25 cellular contexts compared by ENCODE assay signal in the genomic region with DNA sequence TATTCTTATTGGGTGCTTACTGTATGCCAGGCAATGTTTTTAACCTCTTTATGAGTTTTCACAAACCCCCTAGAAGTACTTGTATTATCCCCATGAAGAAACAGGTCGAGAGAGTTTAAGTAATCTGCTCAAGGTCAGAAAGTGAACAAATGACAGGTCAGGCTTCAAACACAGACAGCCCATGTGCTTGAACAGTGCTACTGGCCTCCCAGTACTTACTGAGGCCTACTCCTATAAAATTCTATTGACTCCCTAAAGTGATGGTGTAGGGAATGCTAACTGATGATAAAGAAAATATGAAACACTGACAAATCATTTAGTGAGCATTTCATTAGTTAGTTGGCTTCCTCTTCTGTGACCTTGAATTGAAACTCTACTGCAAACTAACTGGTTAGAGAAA. TPM values are rescaled to one million over a fixed set of nuclear protein-coding genes. Genes with fewer than 3 reads are reported as not detected.
A peak's percentile ranks its signal among the peaks of the same experiment; 100 is the strongest.
DNase-seq lines count a peak whose midpoint lies in the region; ATAC-seq and TF ChIP-seq lines count a peak whose summit lies in the region.
"Had no signal": no experiment of that assay in that cellular context is flagged by ENCODE, and none has a peak within 500 bp of the region (broad histone marks: within the 10 kb centered on the region; RNA-seq: fewer than 3 reads in every experiment).

No MANE protein-coding gene starts in this region.

- peaks cover 31% of the 10 kb centered on the region for H3K79me2 ChIP-seq in MM.1S (ENCODE audit: low read length)

- H3K27me3 ChIP-seq in left ventricle myocardium inferior (ENCODE audit: low read depth): no peaks in the 10 kb centered on the region
- H3K27me3 ChIP-seq in MM.1S (replicated peaks; ENCODE audit: insufficient read depth, low read length): no peaks in the 10 kb centered on the region
- H3K27me3 ChIP-seq in adrenal gland: no peaks in the 10 kb centered on the region
- H3K27me3 ChIP-seq in gastrocnemius medialis: no peaks in the 10 kb centered on the region
- no peaks in the 10 kb centered on the region for H3K27me3 ChIP-seq in testis
- H3K27me3 ChIP-seq: hepatocyte, left lung, thyroid gland had no signal

- no peaks in the 10 kb centered on the region for H4K20me1 ChIP-seq in MM.1S (ENCODE audit: insufficient read depth, low read length)

- CTCF ChIA-PET in T-cell (lab: Charles Lee): no interaction called here

- no peaks in the 10 kb centered on the region for H3K9me3 ChIP-seq in left ventricle myocardium inferior (replicated peaks)
- H3K9me3 ChIP-seq in MM.1S (replicated peaks; ENCODE audit: insufficient read depth, low read length): no peaks in the 10 kb centered on the region
- H3K9me3 ChIP-seq in adrenal gland (replicated peaks in 1 of 3): no peaks in the 10 kb centered on the region
- no peaks in the 10 kb centered on the region for H3K9me3 ChIP-seq in gastrocnemius medialis
- H3K9me3 ChIP-seq in testis: no peaks in the 10 kb centered on the region
- H3K9me3 ChIP-seq: left lung, thyroid gland had no signal

- in situ Hi-C loops in gastrocnemius medialis (cut with MboI; ENCODE audit: low sequenced_read_pairs in 4 of 4): no loop called here

- H3K27ac Mint-ChIP-seq in T-cell: no peak overlapping the region
- H3K27ac Mint-ChIP-seq: immature natural killer cell; natural killer cell; stimulated activated naive B cell treated with anti-CD40 and anti-IgM and Interleukin-4, amounts not matched to agents 10 μg/mL and 1 μg/mL and 100 μg/mL, for 72 hours had no signal

- peaks cover 38% of the 10 kb centered on the region for H3F3A ChIP-seq in MM.1S (ENCODE audit: insufficient read depth, low read length)

- intact Hi-C loops in left ventricle myocardium inferior (cut with micrococcal nuclease) (no loop called here), Right ventricle myocardium inferior (cut with DNase I) (no loop called here), adrenal gland (cut with DNase I) (no loop called here), gastrocnemius medialis (cut with DNase I; ENCODE audit: low total_unique reads) (no loop called here), testis (cut with DNase I; ENCODE audit: low total_unique reads) (no loop called here)

- H3K4me3 Mint-ChIP-seq in T-cell: no peak overlapping the region
- H3K4me3 Mint-ChIP-seq: immature natural killer cell; natural killer cell; stimulated activated naive B cell treated with anti-CD40 and anti-IgM and Interleukin-4, amounts not matched to agents 10 μg/mL and 1 μg/mL and 100 μg/mL, for 72 hours had no signal

- TF ChIP-seq POLR2A in adrenal gland (IDR thresholded peaks at IDR 0.05) (no peak), gastrocnemius medialis (IDR thresholded peaks at IDR 0.05) (no peak), testis (IDR thresholded peaks at IDR 0.05) (no peak)

- H3K4me2 ChIP-seq in MM.1S (ENCODE audit: low read depth, low read length): peak overlapping the region; percentile 64
- H3K4me2 ChIP-seq: hepatocyte had no signal

- WGBS in adrenal gland, 4 donors: 22 to 35% (median 30%) methylated on average over 1 of the region's 1 CpG
- WGBS in testis, 2 donors: 32 to 39% methylated on average over 1 of the region's 1 CpG

- H3K4me1 ChIP-seq in left ventricle myocardium inferior: peaks cover 44% of the 10 kb centered on the region
- H3K4me1 ChIP-seq in MM.1S (ENCODE audit: low read length): peaks cover 18% of the 10 kb centered on the region
- peaks cover 14 to 25% of the 10 kb centered on the region in 2 donors for H3K4me1 ChIP-seq in adrenal gland (replicated peaks in 1 of 2)
- H3K4me1 ChIP-seq in gastrocnemius medialis: peaks cover 30 to 42% of the 10 kb centered on the region in 2 donors
- H3K4me1 ChIP-seq in testis: peaks cover 12% of the 10 kb centered on the region

- 0 out of 2 replicates have a peak overlapping the region, but pooled peaks have one; percentile 44 for H2AFZ ChIP-seq in MM.1S (ENCODE audit: low read length)
- H2AFZ ChIP-seq: hepatocyte had no signal

- no peaks in the 10 kb centered on the region for H3K9me3 Mint-ChIP-seq in T-cell
- H3K9me3 Mint-ChIP-seq: immature natural killer cell; natural killer cell; stimulated activated naive B cell treated with anti-CD40 and anti-IgM and Interleukin-4, amounts not matched to agents 10 μg/mL and 1 μg/mL and 100 μg/mL, for 72 hours had no signal

- peaks cover 6 to 12% (median 8%) of the 10 kb centered on the region in 3 donors for H3K4me1 Mint-ChIP-seq in T-cell

- no peaks in the 10 kb centered on the region for H3K9me2 ChIP-seq in MM.1S (replicated peaks; ENCODE audit: insufficient read depth, low read length)

- no peaks in the 10 kb centered on the region for H3K36me3 Mint-ChIP-seq in T-cell
- H3K36me3 Mint-ChIP-seq: immature natural killer cell, natural killer cell had no signal

- DNase-seq in left ventricle myocardium inferior: no peak
- DNase-seq in Right ventricle myocardium inferior (ENCODE audit: missing footprints): no peak
- DNase-seq in MM.1S: peak; percentile 22
- peak in 1 of 7 donors; percentile 30 for DNase-seq in adrenal gland
- no peak for DNase-seq in gastrocnemius medialis
- DNase-seq in amniotic stem cell (lab: John Stamatoyannopoulos, UW): no peak
- DNase-seq in testis: no peak
- DNase-seq in T-cell: no peak
- DNase-seq: activated effector memory CD4-positive, alpha-beta T cell treated with anti-CD3 and anti-CD28 coated beads, Interleukin-2, amount 50 U/mL, for 16 hours; anterior cingulate cortex; COR-L47; immature natural killer cell; left lung; midbrain; natural killer cell; NCI-H1092 treated with DMSO at 0.1 percent for 48 hours; NCI-H2029 treated with DMSO at 0.1 percent for 48 hours; NCI-H226; NCI-H748 treated with DMSO at 0.1 percent for 48 hours; small intestine; stimulated activated CD4-positive, alpha-beta T cell treated with anti-CD3 and anti-CD28 coated beads, Interleukin-2, amount 100 ng/mL, for 24 hours; stimulated activated naive B cell treated with anti-CD40 and anti-IgM and Interleukin-4, amounts not matched to agents 10 μg/mL and 1 μg/mL and 100 μg/mL, for 72 hours; thyroid gland had no signal

- peak overlapping the region; percentile 100 for H3K27ac ChIP-seq in left ventricle myocardium inferior (replicated peaks)
- peak overlapping the region; percentile 96 for H3K27ac ChIP-seq in MM.1S (ENCODE audit: low read length)
- peak overlapping the region in 4 of 5 donors; percentile 4 to 61 (median 23) for H3K27ac ChIP-seq in adrenal gland
- H3K27ac ChIP-seq in gastrocnemius medialis: peak overlapping the region; percentile 96 to 100 (median 100)
- H3K27ac ChIP-seq in testis: peak overlapping the region in 1 of 2 donors; percentile 33
- H3K27ac ChIP-seq: epithelial cell of prostate, hepatocyte, left lung, thyroid gland had no signal

- peak overlapping the region; percentile 59 for H3K9ac ChIP-seq in MM.1S (ENCODE audit: low read length)

- POLR2A ChIA-PET in T-cell (lab: Charles Lee): no interaction called here

- TF ChIP-seq CTCF in left ventricle myocardium inferior (IDR thresholded peaks at IDR 0.05; ENCODE audit: borderline replicate concordance): no peak
- TF ChIP-seq CTCF in MM.1S (IDR thresholded peaks at IDR 0.05; ENCODE audit: low read length): no peak
- no peak for TF ChIP-seq CTCF in adrenal gland (IDR thresholded peaks at IDR 0.05)
- no peak for TF ChIP-seq CTCF in gastrocnemius medialis (IDR thresholded peaks at IDR 0.05 in 4 of 5, conservative IDR thresholded peaks at IDR 0.05 in 1 of 5)
- no peak for TF ChIP-seq CTCF in testis (IDR thresholded peaks at IDR 0.05)

- H3K36me3 ChIP-seq in left ventricle myocardium inferior (no peaks in the 10 kb centered on the region), MM.1S (replicated peaks; ENCODE audit: insufficient read depth, low read length) (no peaks in the 10 kb centered on the region), adrenal gland (replicated peaks in 1 of 2) (no peaks in the 10 kb centered on the region), gastrocnemius medialis (no peaks in the 10 kb centered on the region), testis (ENCODE audit: low read depth, missing control alignments) (no peaks in the 10 kb centered on the region)
- H3K36me3 ChIP-seq: left lung, thyroid gland had no signal

- ATAC-seq in Right ventricle myocardium inferior: no peak
- peak in 1 of 2 donors; percentile 14 for ATAC-seq in gastrocnemius medialis
- ATAC-seq in T-cell (replicated peaks in 1 of 4): no peak
- ATAC-seq: left lung; natural killer cell; stimulated activated naive B cell treated with anti-CD40 and anti-IgM and Interleukin-4, amounts not matched to agents 10 μg/mL and 1 μg/mL and 100 μg/mL, for 72 hours had no signal

- no peak overlapping the region for H3K4me3 ChIP-seq in left ventricle myocardium inferior
- peak overlapping the region; percentile 17; the same call in 1 of the 2 replicates for H3K4me3 ChIP-seq in MM.1S (ENCODE audit: low read length)
- H3K4me3 ChIP-seq in adrenal gland: no peak overlapping the region
- H3K4me3 ChIP-seq in gastrocnemius medialis: no peak overlapping the region
- no peak overlapping the region for H3K4me3 ChIP-seq in testis
- H3K4me3 ChIP-seq: hepatocyte, left lung, thyroid gland had no signal

- H3K27me3 Mint-ChIP-seq in T-cell: no peaks in the 10 kb centered on the region
- H3K27me3 Mint-ChIP-seq: stimulated activated naive B cell treated with anti-CD40 and anti-IgM and Interleukin-4, amounts not matched to agents 10 μg/mL and 1 μg/mL and 100 μg/mL, for 72 hours had no signal

RNA-seq across cellular contexts. Expression of a gene that starts 4.2 kb away (rescaled TPM):
- total RNA-seq in left ventricle myocardium inferior: 490 TPM
- total RNA-seq in Right ventricle myocardium inferior: 458 TPM
- total RNA-seq in adrenal gland: 100 to 1,000 TPM; 336 to 804 (median 488) TPM
- 100 to 1,000 TPM; 373 to 465 (median 424) TPM for polyA plus RNA-seq in adrenal gland
- 1,000 to 10,000 TPM in 2 of 4 donors, 100 to 1,000 TPM in 2; 784 to 1,263 (median 979) TPM for total RNA-seq in gastrocnemius medialis
- total RNA-seq in testis: 100 to 1,000 TPM; 248 to 291 TPM
- polyA plus RNA-seq in testis (ENCODE audit: insufficient read depth, low read depth, low replicate concordance): 295 TPM
- total RNA-seq in T-cell: 100 to 1,000 TPM; 280 to 382 (median 356) TPM

RNA-seq across cellular contexts. Expression of a gene that starts 27.0 kb away (rescaled TPM):
- total RNA-seq in left ventricle myocardium inferior (21.3 TPM), Right ventricle myocardium inferior (25.1 TPM), adrenal gland (10 to 100 TPM in 7 of 8 donors, 1 to 10 TPM in 1; 4.1 to 40.0 (median 26.1) TPM), gastrocnemius medialis (10 to 100 TPM; 19.6 to 34.9 (median 22.3) TPM), testis (10 to 100 TPM; 19.4 to 21.0 TPM), T-cell (10 to 100 TPM; 34.8 to 42.0 (median 35.9) TPM)
- polyA plus RNA-seq in adrenal gland (10 to 100 TPM; 15.0 to 39.7 (median 17.7) TPM), testis (ENCODE audit: insufficient read depth, low read depth, low replicate concordance) (20.7 TPM)
